ENCODE assay signal across 31 cellular contexts in the genomic region with DNA sequence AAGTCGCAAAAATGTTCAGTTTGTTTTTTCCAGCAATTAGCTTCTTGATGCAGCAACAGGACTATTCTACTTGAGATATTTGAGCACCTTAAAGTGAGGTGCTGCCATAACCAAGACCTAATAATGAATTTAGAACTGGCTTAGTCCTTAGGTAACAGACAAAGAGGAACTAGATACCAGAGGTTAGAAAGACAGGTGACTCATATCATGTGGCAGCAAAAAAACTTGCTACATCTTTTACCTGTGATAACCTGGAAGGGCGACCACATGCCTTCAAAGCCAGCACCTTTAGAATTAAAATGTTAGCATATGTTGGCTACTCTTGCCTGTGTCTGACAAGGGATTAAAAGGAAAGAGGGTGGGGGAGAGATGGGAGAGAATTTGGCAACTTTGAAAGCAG.
"Had no signal": no experiment of that assay in that cellular context is flagged by ENCODE, and none has a peak within 500 bp of the region (broad histone marks: within the 10 kb centered on the region; RNA-seq: fewer than 3 reads in every experiment).

No MANE protein-coding gene starts in this region.

- H3K27me3 Mint-ChIP-seq: stimulated activated naive CD8-positive, alpha-beta T cell treated with anti-CD3 and anti-CD28 coated beads, Interleukin-15, amount 100 ng/mL, for 72 hours had no signal

- H3K36me3 Mint-ChIP-seq: immature natural killer cell; mesothelial cell of epicardium; naive thymus-derived CD4-positive, alpha-beta T cell had no signal

- H3K4me3 Mint-ChIP-seq: effector memory CD8-positive, alpha-beta T cell; immature natural killer cell; mesothelial cell of epicardium; naive thymus-derived CD4-positive, alpha-beta T cell; nephron; stimulated activated naive CD8-positive, alpha-beta T cell treated with anti-CD3 and anti-CD28 coated beads, Interleukin-15, amount 100 ng/mL, for 72 hours had no signal

- ATAC-seq: effector memory CD8-positive, alpha-beta T cell; heart right ventricle; left lobe of liver; naive thymus-derived CD4-positive, alpha-beta T cell; sciatic nerve; stimulated activated naive CD8-positive, alpha-beta T cell treated with anti-CD3 and anti-CD28 coated beads, Interleukin-15, amount 100 ng/mL, for 72 hours; upper lobe of right lung had no signal

- H3K9me3 Mint-ChIP-seq: effector memory CD8-positive, alpha-beta T cell had no signal

- H3K27ac Mint-ChIP-seq: effector memory CD8-positive, alpha-beta T cell; immature natural killer cell; mesothelial cell of epicardium; naive thymus-derived CD4-positive, alpha-beta T cell; nephron; stimulated activated naive CD8-positive, alpha-beta T cell treated with anti-CD3 and anti-CD28 coated beads, Interleukin-15, amount 100 ng/mL, for 72 hours had no signal

- H3K36me3 ChIP-seq: esophagus squamous epithelium, heart right ventricle, prostate gland, right atrium auricular region, suprapubic skin, transverse colon, upper lobe of right lung, vagina had no signal

- H3K27me3 ChIP-seq: esophagus squamous epithelium, right atrium auricular region, suprapubic skin, transverse colon, upper lobe of right lung, vagina had no signal

- H3K4me3 ChIP-seq: esophagus squamous epithelium, heart right ventricle, lung, prostate gland, right atrium auricular region, smooth muscle cell, suprapubic skin, transverse colon, upper lobe of right lung, vagina had no signal

- H3K9me3 ChIP-seq: esophagus squamous epithelium, prostate gland, right atrium auricular region, suprapubic skin, transverse colon, upper lobe of right lung, vagina had no signal

- H3K27ac ChIP-seq: esophagus squamous epithelium, heart right ventricle, prostate gland, right atrium auricular region, suprapubic skin, transverse colon, upper lobe of right lung, vagina had no signal

- DNase-seq: cortex of kidney; effector memory CD8-positive, alpha-beta T cell; erythroblast; esophagus squamous epithelium; foreskin melanocyte; glutamatergic neuron; heart right ventricle; hippocampal formation; immature natural killer cell; islet precursor cell; mesenchymal stem cell; naive thymus-derived CD4-positive, alpha-beta T cell; nucleus accumbens; stimulated activated CD4-positive, alpha-beta T cell treated with anti-CD3 and anti-CD28 coated beads, Interleukin-12 subunit alpha, Interleukin-12 subunit beta, amount 100 ng/mL, for 4 hours; stimulated activated CD4-positive, alpha-beta T cell treated with anti-CD3 and anti-CD28 coated beads, Interleukin-1b, Interleukin-23, amount 100 ng/mL, for 48 hours; stimulated activated CD4-positive, alpha-beta T cell treated with anti-CD3 and anti-CD28 coated beads, Interleukin-4, amount 100 ng/mL, for 1 hour; stimulated activated CD8-positive, alpha-beta memory T cell treated with anti-CD3 and anti-CD28 coated beads, Interleukin-4, amount 100 ng/mL, for 48 hours; stimulated activated naive CD4-positive, alpha-beta T cell; stimulated activated naive CD8-positive, alpha-beta T cell treated with anti-CD3 and anti-CD28 coated beads, Interleukin-15, amount 100 ng/mL, for 72 hours; transverse colon; upper lobe of right lung had no signal

- H3K4me1 Mint-ChIP-seq: immature natural killer cell; naive thymus-derived CD4-positive, alpha-beta T cell; stimulated activated naive CD8-positive, alpha-beta T cell treated with anti-CD3 and anti-CD28 coated beads, Interleukin-15, amount 100 ng/mL, for 72 hours had no signal

- H3K4me1 ChIP-seq: esophagus squamous epithelium, heart right ventricle, prostate gland, right atrium auricular region, suprapubic skin, transverse colon, upper lobe of right lung, vagina had no signal

- H3K4me2 ChIP-seq: smooth muscle cell had no signal
